Comparison of ENCODE assay signal across 8 cellular contexts in genomic region chrX:19840899-19841648, GRCh38. TPM values are rescaled to one million over a fixed set of nuclear protein-coding genes. Genes with fewer than 3 reads are reported as not detected.
A peak's percentile ranks its signal among the peaks of the same experiment; 100 is the strongest.
DNase-seq lines count a peak whose midpoint lies in the region; ATAC-seq and TF ChIP-seq lines count a peak whose summit lies in the region.

No MANE protein-coding gene starts in this region.

- H3K4me2 ChIP-seq in PC-3 (ENCODE audit: low read length) = no peak overlapping the region

- no peaks in the 10 kb centered on the region for H3K9me3 ChIP-seq in PC-3 (ENCODE audit: low read length)
- H3K9me3 ChIP-seq in heart right ventricle = no peaks in the 10 kb centered on the region

- H3K9ac ChIP-seq in PC-3 (ENCODE audit: low read length) = no peak overlapping the region

- 79 to 86% methylated on average over 5 of the region's 5 CpGs for WGBS in heart right ventricle, 2 donors

- H4K20me1 ChIP-seq in PC-3 (ENCODE audit: low read length) = no peaks in the 10 kb centered on the region

- no peaks in the 10 kb centered on the region for H3K9me2 ChIP-seq in PC-3 (replicated peaks; ENCODE audit: low read length)

- intact Hi-C loops in PC-3 (cut with micrococcal nuclease) = no loop called here
- intact Hi-C loops in heart right ventricle (cut with DNase I) = no loop called here

- peaks cover 27% of the 10 kb centered on the region for H3K36me3 Mint-ChIP-seq in activated CD8-positive, alpha-beta T cell treated with anti-CD3 and anti-CD28 coated beads, Interleukin-2, amount 10 ng/mL, durations not matched to agents 7 days and 5 days (ENCODE audit: low read depth)
- H3K36me3 Mint-ChIP-seq in osteocyte (ENCODE audit: unreplicated experiment) = no peaks in the 10 kb centered on the region

- H3F3A ChIP-seq in PC-3 (ENCODE audit: low read length, unreplicated experiment) = no peaks in the 10 kb centered on the region

- peak overlapping the region; percentile 87 for H3K27ac Mint-ChIP-seq in activated CD8-positive, alpha-beta T cell treated with anti-CD3 and anti-CD28 coated beads, Interleukin-2, amount 10 ng/mL, durations not matched to agents 7 days and 5 days
- no peak overlapping the region for H3K27ac Mint-ChIP-seq in osteocyte (ENCODE audit: unreplicated experiment)

- peaks cover 71% of the 10 kb centered on the region for H3K4me1 Mint-ChIP-seq in activated CD8-positive, alpha-beta T cell treated with anti-CD3 and anti-CD28 coated beads, Interleukin-2, amount 10 ng/mL, durations not matched to agents 7 days and 5 days (ENCODE audit: low read depth)
- no peaks in the 10 kb centered on the region for H3K4me1 Mint-ChIP-seq in osteocyte (ENCODE audit: unreplicated experiment)

- POLR2A ChIA-PET in activated CD8-positive, alpha-beta T cell treated with anti-CD3 and anti-CD28 coated beads, Interleukin-2, amount 10 ng/mL, durations not matched to agents 7 days and 5 days (lab: Charles Lee) = interaction anchor here (0.7 to 2.0 kb wide), 3 partner anchors 42 to 95 kb away, joined by 3 to 12 read pairs (median 7); no protein-coding TSS in a partner anchor
- POLR2A ChIA-PET in PC-3 (lab: Charles Lee; ENCODE audit: unreplicated experiment) = no interaction called here

- H3K36me3 ChIP-seq in PC-3 (ENCODE audit: low read depth, low read length) (no peaks in the 10 kb centered on the region), heart right ventricle (no peaks in the 10 kb centered on the region)

- no peaks in the 10 kb centered on the region for H3K27me3 ChIP-seq in PC-3 (ENCODE audit: low read length)
- H3K27me3 ChIP-seq in heart right ventricle = no peaks in the 10 kb centered on the region

- H3K9me3 Mint-ChIP-seq in activated CD8-positive, alpha-beta T cell treated with anti-CD3 and anti-CD28 coated beads, Interleukin-2, amount 10 ng/mL, durations not matched to agents 7 days and 5 days (ENCODE audit: insufficient read depth) = no peaks in the 10 kb centered on the region
- peaks cover 12% of the 10 kb centered on the region for H3K9me3 Mint-ChIP-seq in osteocyte (ENCODE audit: unreplicated experiment)

- H3K4me1 ChIP-seq in PC-3 (ENCODE audit: insufficient read depth, low read length) = peaks cover 8% of the 10 kb centered on the region; the same call in 1 of the 2 replicates
- peaks cover 0 to 18% (median 0%) of the 10 kb centered on the region in 9 donors for H3K4me1 ChIP-seq in heart right ventricle

- peak overlapping the region; percentile 55 for H3K4me3 Mint-ChIP-seq in activated CD8-positive, alpha-beta T cell treated with anti-CD3 and anti-CD28 coated beads, Interleukin-2, amount 10 ng/mL, durations not matched to agents 7 days and 5 days
- no peak overlapping the region for H3K4me3 Mint-ChIP-seq in osteocyte (ENCODE audit: unreplicated experiment)

- DNase-seq in A172 (ENCODE audit: low spot score) (peak; percentile 70), osteocyte (ENCODE audit: extremely low spot score, unreplicated experiment) (peak; percentile 44), PC-3 (no peak), heart right ventricle (no peak), ecto neural progenitor cell (ENCODE audit: low spot score) (no peak)
- DNase-seq in activated CD8-positive, alpha-beta T cell treated with anti-CD3 and anti-CD28 coated beads, Interleukin-2, amount 10 ng/mL, durations not matched to agents 7 days and 5 days = no peak

- no TSS peak for BruUV-seq in PC-3 (replicated peaks; lab: Mats Ljungman, UMichigan)

- peak; percentile 66 for ATAC-seq in GM19455 (IDR thresholded peaks at IDR 0.05; ENCODE audit: unreplicated experiment)
- peak; percentile 42 for ATAC-seq in HG03565 (IDR thresholded peaks at IDR 0.05; ENCODE audit: unreplicated experiment)
- peak; percentile 67 for ATAC-seq in activated CD8-positive, alpha-beta T cell treated with anti-CD3 and anti-CD28 coated beads, Interleukin-2, amount 10 ng/mL, durations not matched to agents 7 days and 5 days
- ATAC-seq in PC-3 = no peak
- no peak for ATAC-seq in heart right ventricle

- no peaks in the 10 kb centered on the region for H3K27me3 Mint-ChIP-seq in activated CD8-positive, alpha-beta T cell treated with anti-CD3 and anti-CD28 coated beads, Interleukin-2, amount 10 ng/mL, durations not matched to agents 7 days and 5 days (ENCODE audit: low read depth)
- H3K27me3 Mint-ChIP-seq in osteocyte (ENCODE audit: unreplicated experiment) = no peaks in the 10 kb centered on the region

- H3K27ac ChIP-seq in PC-3 (ENCODE audit: low read length) (no peak overlapping the region), heart right ventricle (no peak overlapping the region)

- CTCF ChIA-PET in activated CD8-positive, alpha-beta T cell treated with anti-CD3 and anti-CD28 coated beads, Interleukin-2, amount 10 ng/mL, durations not matched to agents 7 days and 5 days (lab: Charles Lee) = interaction anchor here (1.2 to 2.1 kb wide), 2 partner anchors 15 to 45 kb away, joined by 3 to 12 read pairs; no protein-coding TSS in a partner anchor
- CTCF ChIA-PET in PC-3 (lab: Charles Lee) = no interaction called here

- TF ChIP-seq CTCF in osteocyte (IDR thresholded peaks at IDR 0.05) = no peak
- TF ChIP-seq CTCF in PC-3 (conservative IDR thresholded peaks at IDR 0.05; ENCODE audit: low read depth, low read length) = no peak
- no peak for TF ChIP-seq CTCF in heart right ventricle (IDR thresholded peaks at IDR 0.05)

- H2AFZ ChIP-seq in PC-3 (ENCODE audit: low read length) = no peak overlapping the region

- H3K4me3 ChIP-seq in PC-3 (ENCODE audit: low read length) (no peak overlapping the region), heart right ventricle (no peak overlapping the region)

- H3K79me2 ChIP-seq in PC-3 (ENCODE audit: low read length) = no peaks in the 10 kb centered on the region

RNA-seq across cellular contexts. Expression of gene SH3KBP1, which starts 46.3 kb away (rescaled TPM):
- total RNA-seq in A172 (2014; rRNA removed; shearing (Covaris generic)) = 48.2 and 60.9 TPM in 2 replicates
- 10 to 100 TPM; 85.6 to 95.3 TPM for total RNA-seq in activated CD8-positive, alpha-beta T cell treated with anti-CD3 and anti-CD28 coated beads, Interleukin-2, amount 10 ng/mL, durations not matched to agents 7 days and 5 days
- total RNA-seq in osteocyte (48.1 and 52.7 TPM in 2 replicates), PC-3 (2014; rRNA removed) (20.7 and 24.5 TPM in 2 replicates), heart right ventricle (10 to 100 TPM; 18.1 to 59.7 (median 36.7) TPM)
- 10 to 100 TPM in 1 of 2 donors, 1 to 10 TPM in 1; 8.1 to 16.7 TPM for polyA plus RNA-seq in heart right ventricle

Comparison
In these comparisons a context has a peak if more than half of its experiments do, and no peak if none do; other contexts are left out.
1. DNase-seq: peak in A172 (single experiment) and osteocyte (single experiment); none in activated CD8-positive, alpha-beta T cell treated with anti-CD3 and anti-CD28 coated beads, Interleukin-2, amount 10 ng/mL, durations not matched to agents 7 days and 5 days (single experiment), PC-3 (single experiment), heart right ventricle (0 of 2) and ecto neural progenitor cell (single experiment).
2. ATAC-seq: peak in GM19455 (single experiment), HG03565 (single experiment) and activated CD8-positive, alpha-beta T cell treated with anti-CD3 and anti-CD28 coated beads, Interleukin-2, amount 10 ng/mL, durations not matched to agents 7 days and 5 days (single experiment); none in PC-3 (single experiment) and heart right ventricle (0 of 8).